Comparison of ENCODE assay signal across 22 cellular contexts in genomic region chr12:57990241-57990883, GRCh38.
"Had no signal": no experiment of that assay in that cellular context is flagged by ENCODE, and none has a peak within 500 bp of the region (broad histone marks: within the 10 kb centered on the region; RNA-seq: fewer than 3 reads in every experiment).

No MANE protein-coding gene starts in this region.

- H3K4me3 ChIP-seq: Peyer's patch, SJSA1, SK-N-MC had no signal

- FAIRE-seq: HTR-8/SVneo had no signal

- H3K36me3 Mint-ChIP-seq: IgD-negative memory B cell had no signal

- H3K27ac Mint-ChIP-seq: IgD-negative memory B cell had no signal

- H3K27me3 Mint-ChIP-seq: IgD-negative memory B cell had no signal

- DNase-seq: KBM-7, NCI-H1092, NCI-H1105 treated with DMSO at 0.1 percent for 48 hours, NCI-H1417 treated with DMSO at 0.1 percent for 48 hours, NCI-H146, NCI-H1694 treated with DMSO at 0.1 percent for 48 hours, NCI-H1930, NCI-H2081, NCI-H2107, NCI-H2227 treated with DMSO at 0.1 percent for 48 hours, NCI-H446, NCI-H524, NCI-H69, NCI-H774, PC-3, Peyer's patch, SHP77 treated with DMSO at 0.1 percent for 48 hours had no signal

- ATAC-seq: PC-3, Right ventricle myocardium inferior had no signal

- H3K4me3 Mint-ChIP-seq: IgD-negative memory B cell had no signal
